21 cellular contexts compared by ENCODE assay signal in the genomic region with DNA sequence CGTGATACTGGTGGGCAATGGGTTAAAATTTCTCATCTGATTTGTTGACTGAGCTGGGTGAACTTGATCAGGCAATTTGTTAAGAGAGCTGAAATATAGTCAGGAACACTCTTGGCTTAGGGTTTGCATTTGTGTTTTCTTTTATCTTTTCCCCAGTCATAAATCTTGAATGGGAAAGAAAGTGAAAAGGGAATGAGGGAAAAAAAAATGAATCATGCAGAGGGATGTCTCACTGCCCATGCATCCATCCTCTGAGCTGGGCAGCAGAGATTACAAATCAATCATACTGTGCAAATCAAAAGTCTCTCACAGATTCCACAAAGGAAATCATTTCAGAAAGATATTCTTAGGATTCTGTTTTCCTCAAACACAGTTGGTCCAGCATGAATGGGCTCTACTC.
"Had no signal": no experiment of that assay in that cellular context is flagged by ENCODE, and none has a peak within 500 bp of the region (broad histone marks: within the 10 kb centered on the region; RNA-seq: fewer than 3 reads in every experiment).

No MANE protein-coding gene starts in this region.

- H3K4me3 Mint-ChIP-seq: memory B cell, naive B cell, nephron, type B pancreatic cell had no signal

- H3K36me3 Mint-ChIP-seq: memory B cell, type B pancreatic cell had no signal

- H3K9me3 ChIP-seq: gastrocnemius medialis, lower lobe of right lung, thyroid gland had no signal

- H3K27ac ChIP-seq: gastrocnemius medialis, heart right ventricle, left ventricle myocardium inferior, lower lobe of right lung, right atrium auricular region, suprapubic skin, thyroid gland had no signal

- ATAC-seq: esophagus mucosa, gastrocnemius medialis, heart right ventricle, left cardiac atrium, lower lobe of right lung had no signal

- H3K4me1 Mint-ChIP-seq: memory B cell, naive B cell had no signal

- H3K27me3 Mint-ChIP-seq: naive B cell had no signal

- H3K27ac Mint-ChIP-seq: memory B cell, naive B cell, type B pancreatic cell had no signal

- H3K36me3 ChIP-seq: gastrocnemius medialis, heart right ventricle, left ventricle myocardium inferior, lower lobe of right lung, right atrium auricular region, sigmoid colon, suprapubic skin, thyroid gland, uterus had no signal

- H3K4me1 ChIP-seq: gastrocnemius medialis, lower lobe of right lung, right atrium auricular region, suprapubic skin, thyroid gland, uterus had no signal

- H3K4me3 ChIP-seq: gastrocnemius medialis, heart right ventricle, left ventricle myocardium inferior, lower lobe of right lung, right atrium auricular region, sigmoid colon, suprapubic skin, thyroid gland, uterus had no signal

- H3K27me3 ChIP-seq: gastrocnemius medialis, heart right ventricle, right atrium auricular region, sigmoid colon, suprapubic skin, thyroid gland, uterus had no signal

- DNase-seq: effector memory CD4-positive, alpha-beta T cell; gastrocnemius medialis; heart right ventricle; hypothalamus; left cardiac atrium; left ventricle myocardium inferior; lower lobe of right lung; midbrain; naive B cell; sigmoid colon; small intestine; stimulated activated CD4-positive, alpha-beta T cell treated with anti-CD3 and anti-CD28 coated beads, Interleukin-2, amount 100 ng/mL, for 48 hours; stimulated activated naive CD4-positive, alpha-beta T cell treated with Interleukin-2 at 50 U/mL for 16 hours; thyroid gland; uterus had no signal
